In genomic region chr6:169852504-169853195, GRCh38 we compare ENCODE assay signal across 16 cellular contexts.
DNase-seq lines count a peak whose midpoint lies in the region; ATAC-seq, FAIRE-seq and TF ChIP-seq lines count a peak whose summit lies in the region.
"Had no signal": no experiment of that assay in that cellular context is flagged by ENCODE, and none has a peak within 500 bp of the region (broad histone marks: within the 10 kb centered on the region; RNA-seq: fewer than 3 reads in every experiment).

No MANE protein-coding gene starts in this region.

- intact Hi-C loops in uterus (cut with DNase I; ENCODE audit: low total_unique reads): no loop called here

- H3K4me1 Mint-ChIP-seq in neural progenitor cell (peaks cover 24% of the 10 kb centered on the region), HFFc6 (ENCODE audit: low read depth) (no peaks in the 10 kb centered on the region)
- H3K4me1 Mint-ChIP-seq in stimulated activated naive B cell treated with anti-CD40 and anti-IgM and Interleukin-4, amounts not matched to agents 10 μg/mL and 1 μg/mL and 100 μg/mL, for 72 hours: no peaks in the 10 kb centered on the region
- H3K4me1 Mint-ChIP-seq: CD4-positive, alpha-beta memory T cell; stimulated activated effector memory CD8-positive, alpha-beta T cell treated with anti-CD3 and anti-CD28 coated beads, Interleukin-12 subunit alpha, Interleukin-12 subunit beta, amount 100 ng/mL, for 72 hours had no signal

- no peak for TF ChIP-seq EP300 in gastroesophageal sphincter (IDR thresholded peaks at IDR 0.05)

- H3K4me3 Mint-ChIP-seq in neural progenitor cell (peak overlapping the region; percentile 36), HFFc6 (no peak overlapping the region)
- H3K4me3 Mint-ChIP-seq in stimulated activated naive B cell treated with anti-CD40 and anti-IgM and Interleukin-4, amounts not matched to agents 10 μg/mL and 1 μg/mL and 100 μg/mL, for 72 hours: no peak overlapping the region
- H3K4me3 Mint-ChIP-seq: CD4-positive, alpha-beta memory T cell; stimulated activated effector memory CD8-positive, alpha-beta T cell treated with anti-CD3 and anti-CD28 coated beads, Interleukin-12 subunit alpha, Interleukin-12 subunit beta, amount 100 ng/mL, for 72 hours had no signal

- TF ChIP-seq POLR2A in gastroesophageal sphincter (IDR thresholded peaks at IDR 0.05): no peak
- TF ChIP-seq POLR2A in uterus (IDR thresholded peaks at IDR 0.05): no peak

- H3K4me1 ChIP-seq in gastroesophageal sphincter: no peaks in the 10 kb centered on the region
- H3K4me1 ChIP-seq in neural progenitor cell: peaks cover 7% of the 10 kb centered on the region
- H3K4me1 ChIP-seq in uterus: no peaks in the 10 kb centered on the region

- H3K27ac ChIP-seq in gastroesophageal sphincter: peak overlapping the region in 3 of 4 donors; percentile 40 to 48 (median 48)
- H3K27ac ChIP-seq in neural progenitor cell: no peak overlapping the region
- H3K27ac ChIP-seq in uterus: peak overlapping the region; percentile 5 to 54

- H3F3A ChIP-seq in neural progenitor cell (ENCODE audit: low read depth): peaks cover 24% of the 10 kb centered on the region

- no peak for FAIRE-seq in frontal cortex (lab: Jason Lieb, UNC)
- FAIRE-seq: H54 had no signal

- TF ChIP-seq CTCF in gastroesophageal sphincter (IDR thresholded peaks at IDR 0.05) (no peak), neural progenitor cell (IDR thresholded peaks at IDR 0.05) (no peak), uterus (IDR thresholded peaks at IDR 0.05) (no peak), HFFc6 (IDR thresholded peaks at IDR 0.05) (no peak)

- no peaks in the 10 kb centered on the region for H4K20me1 ChIP-seq in neural progenitor cell (ENCODE audit: low read depth)

- no peak for ATAC-seq in gastroesophageal sphincter
- ATAC-seq in stimulated activated naive B cell treated with anti-CD40 and anti-IgM and Interleukin-4, amounts not matched to agents 10 μg/mL and 1 μg/mL and 100 μg/mL, for 72 hours (replicated peaks): no peak
- ATAC-seq: stimulated activated effector memory CD8-positive, alpha-beta T cell treated with anti-CD3 and anti-CD28 coated beads, Interleukin-12 subunit alpha, Interleukin-12 subunit beta, amount 100 ng/mL, for 72 hours had no signal

- H3K27me3 Mint-ChIP-seq in neural progenitor cell (ENCODE audit: insufficient read depth, low read depth) (peaks cover 12% of the 10 kb centered on the region), HFFc6 (ENCODE audit: insufficient read depth) (peaks cover 9% of the 10 kb centered on the region; the same call in 1 of the 2 replicates)
- H3K27me3 Mint-ChIP-seq in stimulated activated naive B cell treated with anti-CD40 and anti-IgM and Interleukin-4, amounts not matched to agents 10 μg/mL and 1 μg/mL and 100 μg/mL, for 72 hours: peaks cover 4 to 15% of the 10 kb centered on the region in 2 donors

- H3K36me3 ChIP-seq in gastroesophageal sphincter: no peaks in the 10 kb centered on the region
- H3K36me3 ChIP-seq in neural progenitor cell: no peaks in the 10 kb centered on the region
- H3K36me3 ChIP-seq in uterus: no peaks in the 10 kb centered on the region
- H3K36me3 ChIP-seq: esophagus squamous epithelium, MG63 had no signal

- peaks cover 0 to 14% (median 0%) of the 10 kb centered on the region in 3 donors for H3K9me3 ChIP-seq in gastroesophageal sphincter
- H3K9me3 ChIP-seq in neural progenitor cell (ENCODE audit: low read depth): no peaks in the 10 kb centered on the region
- H3K9me3 ChIP-seq in uterus: no peaks in the 10 kb centered on the region
- H3K9me3 ChIP-seq: MG63 had no signal

- H2AFZ ChIP-seq in neural progenitor cell (replicated peaks): peak overlapping the region; percentile 22

- DNase-seq in SK-N-DZ (ENCODE audit: low spot score) (peak; percentile 36), neural progenitor cell (ENCODE audit: low spot score) (no peak), uterus (no peak), frontal cortex (ENCODE audit: low spot score in 2 of 2) (no peak), HFFc6 (no peak)
- DNase-seq in stimulated activated naive B cell treated with anti-CD40 and anti-IgM and Interleukin-4, amounts not matched to agents 10 μg/mL and 1 μg/mL and 100 μg/mL, for 72 hours: no peak
- DNase-seq: activated CD4-positive, CD25-positive, alpha-beta regulatory T cell; CD4-positive, alpha-beta memory T cell; esophagus squamous epithelium; MG63; NCI-H2171 treated with DMSO at 0.1 percent for 48 hours; stimulated activated CD4-positive, alpha-beta T cell treated with anti-CD3 and anti-CD28 coated beads, Interleukin-2, amount 100 ng/mL, for 48 hours; SW 1271 had no signal

- H3K27ac Mint-ChIP-seq in neural progenitor cell: peak overlapping the region; percentile 47
- no peak overlapping the region for H3K27ac Mint-ChIP-seq in stimulated activated naive B cell treated with anti-CD40 and anti-IgM and Interleukin-4, amounts not matched to agents 10 μg/mL and 1 μg/mL and 100 μg/mL, for 72 hours
- no peak overlapping the region for H3K27ac Mint-ChIP-seq in HFFc6
- H3K27ac Mint-ChIP-seq: CD4-positive, alpha-beta memory T cell; stimulated activated effector memory CD8-positive, alpha-beta T cell treated with anti-CD3 and anti-CD28 coated beads, Interleukin-12 subunit alpha, Interleukin-12 subunit beta, amount 100 ng/mL, for 72 hours had no signal

- no peaks in the 10 kb centered on the region for H3K36me3 Mint-ChIP-seq in neural progenitor cell
- H3K36me3 Mint-ChIP-seq in stimulated activated naive B cell treated with anti-CD40 and anti-IgM and Interleukin-4, amounts not matched to agents 10 μg/mL and 1 μg/mL and 100 μg/mL, for 72 hours: peaks cover 0 to 4% of the 10 kb centered on the region in 2 donors
- no peaks in the 10 kb centered on the region for H3K36me3 Mint-ChIP-seq in HFFc6 (ENCODE audit: low read depth)
- H3K36me3 Mint-ChIP-seq: CD4-positive, alpha-beta memory T cell; stimulated activated effector memory CD8-positive, alpha-beta T cell treated with anti-CD3 and anti-CD28 coated beads, Interleukin-12 subunit alpha, Interleukin-12 subunit beta, amount 100 ng/mL, for 72 hours had no signal

- no peaks in the 10 kb centered on the region for H3K79me2 ChIP-seq in neural progenitor cell (ENCODE audit: low read depth)

- H3K4me3 ChIP-seq in gastroesophageal sphincter (no peak overlapping the region), neural progenitor cell (no peak overlapping the region), uterus (no peak overlapping the region)
- H3K4me3 ChIP-seq: esophagus squamous epithelium, MG63 had no signal

- H3K9me3 Mint-ChIP-seq in neural progenitor cell: peaks cover 18% of the 10 kb centered on the region
- peaks cover 9 to 12% of the 10 kb centered on the region in 2 donors for H3K9me3 Mint-ChIP-seq in stimulated activated naive B cell treated with anti-CD40 and anti-IgM and Interleukin-4, amounts not matched to agents 10 μg/mL and 1 μg/mL and 100 μg/mL, for 72 hours
- H3K9me3 Mint-ChIP-seq in HFFc6: peaks cover 20% of the 10 kb centered on the region
- H3K9me3 Mint-ChIP-seq: stimulated activated effector memory CD8-positive, alpha-beta T cell treated with anti-CD3 and anti-CD28 coated beads, Interleukin-12 subunit alpha, Interleukin-12 subunit beta, amount 100 ng/mL, for 72 hours had no signal

- H3K27me3 ChIP-seq in gastroesophageal sphincter (no peaks in the 10 kb centered on the region), neural progenitor cell (no peaks in the 10 kb centered on the region), uterus (no peaks in the 10 kb centered on the region)
- H3K27me3 ChIP-seq: esophagus squamous epithelium, MG63 had no signal

- H3K9ac ChIP-seq in neural progenitor cell: no peak overlapping the region

- no peak overlapping the region for H3K4me2 ChIP-seq in neural progenitor cell

- 56% methylated on average over 3 of the region's 5 CpGs; no CpG with 5 or more reads in 1 of the 2 donors for WGBS in gastroesophageal sphincter (ENCODE audit: low coverage in 1 of 2), 2 donors
